15 cellular contexts compared by ENCODE assay signal in genomic region chr12:106220561-106220960, GRCh38. TPM values are rescaled to one million over a fixed set of nuclear protein-coding genes. Genes with fewer than 3 reads are reported as not detected.
DNase-seq lines count a peak whose midpoint lies in the region; ATAC-seq, FAIRE-seq and TF ChIP-seq lines count a peak whose summit lies in the region.
"Had no signal": no experiment of that assay in that cellular context is flagged by ENCODE, and none has a peak within 500 bp of the region (broad histone marks: within the 10 kb centered on the region; RNA-seq: fewer than 3 reads in every experiment).

No MANE protein-coding gene starts in this region.

- in situ Hi-C loops in HepG2 (cut with HindIII; ENCODE audit: extremely low pct_ligation_motif_present, low pct_unique_long_range_greater_than_20kb), result loop anchor here (10.0 kb wide), 1 partner anchor 796 kb away; no protein-coding TSS in a partner anchor

- FAIRE-seq in HepG2 (lab: Jason Lieb, UNC), result no peak
- FAIRE-seq: H1 had no signal

- 76 to 78% methylated on average over 7 of the region's 7 CpGs for WGBS in sigmoid colon, 2 donors
- 48% methylated on average over 7 of the region's 7 CpGs for WGBS in HepG2 (ENCODE audit: low lambda C conversion rate)

- no peaks in the 10 kb centered on the region for H3K79me2 ChIP-seq in parathyroid adenoma
- H3K79me2 ChIP-seq in HepG2 (ENCODE audit: insufficient read depth, low read length), result no peaks in the 10 kb centered on the region

- H2AFZ ChIP-seq in parathyroid adenoma, result peak overlapping the region; percentile 75
- H2AFZ ChIP-seq in HepG2 (ENCODE audit: low read length), result no peak overlapping the region

- no peak for ATAC-seq in HepG2

- TF ChIP-seq EP300 in sigmoid colon (IDR thresholded peaks at IDR 0.05) (no peak), HepG2 (IDR thresholded peaks at IDR 0.05; ENCODE audit: low read depth in 2 of 2, low read length in 2 of 2) (no peak), HepG2 (CRISPR knock-in tag; IDR thresholded peaks at IDR 0.05; ENCODE audit: borderline replicate concordance) (no peak)

- H3K4me3 ChIP-seq in parathyroid adenoma (ENCODE audit: low read depth, low read length) (no peak overlapping the region), sigmoid colon (no peak overlapping the region), HepG2 (replicated peaks in 1 of 3; ENCODE audit: insufficient read depth in 1 of 3, low read depth in 2 of 3, low read length in 3 of 3) (no peak overlapping the region)
- H3K4me3 ChIP-seq: BLaER1 had no signal

- no peaks in the 10 kb centered on the region for H3K36me3 ChIP-seq in parathyroid adenoma (ENCODE audit: control insufficient read depth, insufficient read depth, low read length)
- H3K36me3 ChIP-seq in sigmoid colon, result no peaks in the 10 kb centered on the region
- H3K36me3 ChIP-seq in HepG2 (replicated peaks in 1 of 2; ENCODE audit: control insufficient read depth in 1 of 2, insufficient read depth in 2 of 2, low read length in 2 of 2), result no peaks in the 10 kb centered on the region
- H3K36me3 ChIP-seq: BLaER1 had no signal

- H3K27ac ChIP-seq in parathyroid adenoma (peak overlapping the region; percentile 78), sigmoid colon (no peak overlapping the region), HepG2 (ENCODE audit: extremely low read length, insufficient read depth, low read length) (no peak overlapping the region)
- H3K27ac ChIP-seq: BLaER1 had no signal

- no peak overlapping the region for H3K4me2 ChIP-seq in parathyroid adenoma (ENCODE audit: low read length)
- no peak overlapping the region for H3K4me2 ChIP-seq in HepG2 (ENCODE audit: low read depth, low read length)
- H3K4me2 ChIP-seq: BLaER1 had no signal

- H3K4me1 ChIP-seq in parathyroid adenoma (peaks cover 34% of the 10 kb centered on the region), sigmoid colon (peaks cover 0 to 9% (median 0%) of the 10 kb centered on the region in 4 donors), HepG2 (ENCODE audit: insufficient read depth, low read length) (no peaks in the 10 kb centered on the region)

- no peaks in the 10 kb centered on the region for H3K27me3 ChIP-seq in parathyroid adenoma (ENCODE audit: control insufficient read depth, insufficient read depth, low read length)
- H3K27me3 ChIP-seq in sigmoid colon, result no peaks in the 10 kb centered on the region
- H3K27me3 ChIP-seq in HepG2 (ENCODE audit: control insufficient read depth in 1 of 2, insufficient read depth in 2 of 2, low read length in 2 of 2), result peaks cover 0 to 3% of the 10 kb centered on the region in 2 experiments; a peak in 1 of 5 replicates
- H3K27me3 ChIP-seq: BLaER1 had no signal

- CTCF ChIA-PET in HepG2 (lab: Yijun Ruan, JAX; ENCODE audit: low intra/inter-chr PET ratio, low total read pairs), result no interaction called here

- H3K9ac ChIP-seq in parathyroid adenoma, result no peak overlapping the region
- H3K9ac ChIP-seq in HepG2 (ENCODE audit: insufficient read depth, low read depth, low read length), result no peak overlapping the region
- H3K9ac ChIP-seq: BLaER1 had no signal

- POLR2A ChIA-PET in HepG2 (lab: Yijun Ruan, JAX), result no interaction called here

- no peak for TF ChIP-seq RAD21 in HepG2 (CRISPR knock-in tag; IDR thresholded peaks at IDR 0.05)

- no peak for TF ChIP-seq CTCF in parathyroid adenoma (IDR thresholded peaks at IDR 0.05)
- no peak for TF ChIP-seq CTCF in sigmoid colon (IDR thresholded peaks at IDR 0.05)
- no peak for TF ChIP-seq CTCF in HepG2 (CRISPR knock-in tag; IDR thresholded peaks at IDR 0.05)

- H3K9me3 ChIP-seq in parathyroid adenoma (ENCODE audit: control insufficient read depth, low read length) (no peaks in the 10 kb centered on the region), sigmoid colon (peaks cover 0 to 12% (median 3%) of the 10 kb centered on the region in 4 donors), HepG2 (ENCODE audit: low read length) (peaks cover 5% of the 10 kb centered on the region; the same call in 1 of the 2 replicates)

- no peak for TF ChIP-seq POLR2A in sigmoid colon (IDR thresholded peaks at IDR 0.05)
- no peak for TF ChIP-seq POLR2A in HepG2 (IDR thresholded peaks at IDR 0.05; ENCODE audit: insufficient read depth in 1 of 2, low read depth in 2 of 2, low read length in 2 of 2)

- DNase-seq in ecto neural progenitor cell (ENCODE audit: low spot score), result peak; percentile 18
- peak; percentile 22 for DNase-seq in islet precursor cell
- peak; percentile 1 for DNase-seq in ureter (ENCODE audit: low spot score)
- DNase-seq in NCI-H1048 (lab: John Stamatoyannopoulos, UW), result no peak
- no peak for DNase-seq in sigmoid colon
- no peak for DNase-seq in HepG2 (ENCODE audit: low spot score)
- DNase-seq: 8988T; CD4-positive, alpha-beta memory T cell; DMS153; DMS79 treated with DMSO at 0.1 percent for 48 hours; GF-D8; H9 had no signal

- BruUV-seq in HepG2 (replicated peaks; lab: Mats Ljungman, UMichigan), result no TSS peak

- no peaks in the 10 kb centered on the region for H4K20me1 ChIP-seq in HepG2 (ENCODE audit: insufficient read depth, low read length)
- H4K20me1 ChIP-seq: BLaER1 had no signal

- intact Hi-C loops in sigmoid colon (cut with DNase I) (loop anchor here (5.0 kb wide), 2 partner anchors 83 to 513 kb away; partner anchors contain the start of gene NUAK1), HepG2 (cut with micrococcal nuclease; ENCODE audit: unreplicated experiment) (no loop called here)

TF ChIP-seq in HepG2, 621 proteins besides CTCF, POLR2A, EP300 and RAD21:
- no peak for TF ChIP-seq SNAPC2 (CRISPR knock-in tag; IDR thresholded peaks at IDR 0.05)
TF ChIP-seq in HepG2: peak in this region for 0.

RNA-seq across cellular contexts. Expression of gene CKAP4, which starts 27.3 kb away (rescaled TPM):
- 39.7 TPM for total RNA-seq in ureter
- 10 to 100 TPM; 23.2 to 35.7 (median 25.5) TPM for total RNA-seq in sigmoid colon
- 10 to 100 TPM in 2 of 3 donors, 1 to 10 TPM in 1; 9.2 to 49.1 (median 11.4) TPM for polyA plus RNA-seq in sigmoid colon
- total RNA-seq in HepG2 (2016; rRNA removed; fragmentation: Illumina TruSeq; extraction: Trizol), result 37.3 and 70.2 TPM in 2 replicates
- total RNA-seq in HepG2 (2016; cell fraction: cytosol; rRNA removed; fragmentation: Illumina TruSeq; extraction: Trizol; ENCODE audit: low read depth), result 3.7 and 3.9 TPM in 2 replicates
- total RNA-seq in HepG2 (2016; cell fraction: insoluble cytoplasmic fraction; rRNA removed; fragmentation: Illumina TruSeq; extraction: Trizol), result 34.6 and 68.5 TPM in 2 replicates
- 14.7 and 15.5 TPM in 2 replicates for total RNA-seq in HepG2 (2016; cell fraction: membrane; rRNA removed; fragmentation: Illumina TruSeq; extraction: Trizol)
- total RNA-seq in HepG2 (2016; cell fraction: nucleus; rRNA removed; fragmentation: Illumina TruSeq; extraction: Trizol), result 67.9 and 80.5 TPM in 2 replicates
- polyA plus RNA-seq in HepG2 (2011; rRNA removed), result 39.2 and 45.4 TPM in 2 replicates
- 30.8 and 37.4 TPM in 2 replicates for polyA plus RNA-seq in HepG2 (2011; cell fraction: cytosol; rRNA removed)
- 17.5 and 20.0 TPM in 2 replicates for polyA plus RNA-seq in HepG2 (2011; cell fraction: nucleus; rRNA removed)
- polyA plus RNA-seq in HepG2 (2012), result 76.8 and 81.5 TPM in 2 replicates
- 4.9 and 5.3 TPM in 2 replicates for polyA plus RNA-seq in HepG2 (2016; cell fraction: cytosol; fragmentation: Illumina TruSeq; extraction: Trizol; ENCODE audit: low read depth)
- 44.7 and 53.0 TPM in 2 replicates for polyA plus RNA-seq in HepG2 (2016; cell fraction: insoluble cytoplasmic fraction; fragmentation: Illumina TruSeq; extraction: Trizol; ENCODE audit: low read depth)
- polyA plus RNA-seq in HepG2 (2016; cell fraction: membrane; fragmentation: Illumina TruSeq; extraction: Trizol; ENCODE audit: low read depth), result 13.7 and 14.8 TPM in 2 replicates
- 125 and 131 TPM in 2 replicates for polyA plus RNA-seq in HepG2 (2016; cell fraction: nucleus; fragmentation: Illumina TruSeq; extraction: Trizol; ENCODE audit: insufficient read depth, low read depth)
- 17.1 and 29.8 TPM in 2 replicates for polyA minus RNA-seq in HepG2 (2011; rRNA and poly(A)+ RNA removed; ENCODE audit: low replicate concordance)
- polyA minus RNA-seq in HepG2 (2011; cell fraction: cytosol; rRNA and poly(A)+ RNA removed), result 29.4 and 33.1 TPM in 2 replicates
- polyA minus RNA-seq in HepG2 (2011; cell fraction: nucleus; rRNA and poly(A)+ RNA removed), result 11.7 and 15.9 TPM in 2 replicates

Comparison
In these comparisons a context has a peak if more than half of its experiments do, and no peak if none do; other contexts are left out.
1. DNase-seq: peak in ecto neural progenitor cell (single experiment), islet precursor cell (single experiment) and ureter (single experiment); none in NCI-H1048 (single experiment), sigmoid colon (single experiment) and HepG2 (single experiment).